8 cellular contexts compared by ENCODE assay signal in genomic region chr3:102235679-102236078, GRCh38.
A peak's percentile ranks its signal among the peaks of the same experiment; 100 is the strongest.
DNase-seq lines count a peak whose midpoint lies in the region; ATAC-seq, FAIRE-seq and TF ChIP-seq lines count a peak whose summit lies in the region.

No MANE protein-coding gene starts in this region.

- no peak overlapping the region for H3K4me3 Mint-ChIP-seq in activated naive CD4-positive, alpha-beta T cell treated with anti-CD3 and anti-CD28 coated beads, Interleukin-2, amount 10 ng/mL, durations not matched to agents 7 days and 5 days

- H3K9me2 ChIP-seq in OCI-LY7 (ENCODE audit: insufficient read depth, low read length), result no peaks in the 10 kb centered on the region

- no peaks in the 10 kb centered on the region for H4K20me1 ChIP-seq in OCI-LY7 (ENCODE audit: insufficient read depth, low read length)

- no peak for TF ChIP-seq POLR2A in H54 (IDR thresholded peaks at IDR 0.05; ENCODE audit: low read depth, low read length)

- no peaks in the 10 kb centered on the region for H3K36me3 Mint-ChIP-seq in activated naive CD4-positive, alpha-beta T cell treated with anti-CD3 and anti-CD28 coated beads, Interleukin-2, amount 10 ng/mL, durations not matched to agents 7 days and 5 days

- POLR2A ChIA-PET in OCI-LY7 (lab: Charles Lee), result interaction anchor here (0.5 to 1.7 kb wide), 7 partner anchors 9 to 301 kb away, joined by 3 to 7 read pairs (median 3); no protein-coding TSS in a partner anchor

- H2AFZ ChIP-seq in OCI-LY7 (ENCODE audit: low read length), result peak overlapping the region; percentile 97

- H3K27ac ChIP-seq in OCI-LY7 (ENCODE audit: low read depth, low read length, poor library complexity, severe bottlenecking), result no peak overlapping the region

- H3K27ac Mint-ChIP-seq in activated naive CD4-positive, alpha-beta T cell treated with anti-CD3 and anti-CD28 coated beads, Interleukin-2, amount 10 ng/mL, durations not matched to agents 7 days and 5 days, result no peak overlapping the region

- H3K27me3 Mint-ChIP-seq in activated naive CD4-positive, alpha-beta T cell treated with anti-CD3 and anti-CD28 coated beads, Interleukin-2, amount 10 ng/mL, durations not matched to agents 7 days and 5 days, result peaks cover 4% of the 10 kb centered on the region

- no peaks in the 10 kb centered on the region for H3K36me3 ChIP-seq in OCI-LY7 (ENCODE audit: insufficient read depth, low read length)
- no peaks in the 10 kb centered on the region for H3K36me3 ChIP-seq in HAP-1 (replicated peaks)

- peak; percentile 63 for TF ChIP-seq CTCF in OCI-LY7 (conservative IDR thresholded peaks at IDR 0.05; ENCODE audit: low read length)

- no TSS peak for BruUV-seq in OCI-LY7 (replicated peaks; lab: Mats Ljungman, UMichigan)

- DNase-seq in DMS53 treated with DMSO at 0.1 percent for 48 hours (lab: John Stamatoyannopoulos, UW; ENCODE audit: unreplicated experiment) (peak; percentile 53), H54 (ENCODE audit: insufficient read length, low spot score) (no peak), OCI-LY7 (ENCODE audit: low spot score) (peak; percentile 22), HAP-1 (ENCODE audit: low spot score in 2 of 2) (no peak), NCI-H1092 (lab: John Stamatoyannopoulos, UW) (no peak)
- DNase-seq in activated naive CD4-positive, alpha-beta T cell treated with anti-CD3 and anti-CD28 coated beads, Interleukin-2, amount 10 ng/mL, durations not matched to agents 7 days and 5 days, result no peak

- H3K4me1 ChIP-seq in OCI-LY7 (ENCODE audit: insufficient read depth, low read length, poor library complexity, severe bottlenecking) (peaks cover 61% of the 10 kb centered on the region), HAP-1 (no peaks in the 10 kb centered on the region)

- CTCF ChIA-PET in OCI-LY7 (lab: Charles Lee; ENCODE audit: unreplicated experiment), result no interaction called here
- CTCF ChIA-PET in activated naive CD4-positive, alpha-beta T cell treated with anti-CD3 and anti-CD28 coated beads, Interleukin-2, amount 10 ng/mL, durations not matched to agents 7 days and 5 days (lab: Charles Lee), result interaction anchor here (1.0 kb wide), 2 partner anchors 10 to 301 kb away, joined by 4 read pairs; no protein-coding TSS in a partner anchor

- no peaks in the 10 kb centered on the region for H3K79me2 ChIP-seq in OCI-LY7 (ENCODE audit: insufficient read depth, low read depth, low read length)

- H3K4me1 Mint-ChIP-seq in activated naive CD4-positive, alpha-beta T cell treated with anti-CD3 and anti-CD28 coated beads, Interleukin-2, amount 10 ng/mL, durations not matched to agents 7 days and 5 days, result no peaks in the 10 kb centered on the region

- H3K4me3 ChIP-seq in OCI-LY7 (ENCODE audit: low read depth, low read length, poor library complexity, severe bottlenecking) (no peak overlapping the region), HAP-1 (no peak overlapping the region)

- 0 out of 2 replicates have a peak, but pooled peaks cover 2% of the 10 kb centered on the region for H3K27me3 ChIP-seq in HAP-1 (ENCODE audit: low read depth)

- ATAC-seq in HG03097 (IDR thresholded peaks at IDR 0.05; ENCODE audit: low FRiP score, unreplicated experiment), result no peak

- intact Hi-C loops in OCI-LY7 (cut with micrococcal nuclease; ENCODE audit: unreplicated experiment), result no loop called here

- H3K9me3 ChIP-seq in OCI-LY7 (ENCODE audit: low read length), result no peaks in the 10 kb centered on the region
- H3K9me3 ChIP-seq in HAP-1, result no peaks in the 10 kb centered on the region

- in situ Hi-C loops in HAP-1 (cut with MboI; ENCODE audit: low sequenced_read_pairs), result no loop called here

- FAIRE-seq in H54 (lab: Jason Lieb, UNC), result peak; percentile 57
- FAIRE-seq in islet of Langerhans (lab: Jason Lieb, UNC), result peak; percentile 47

- peak overlapping the region; percentile 87 for H3K4me2 ChIP-seq in OCI-LY7 (ENCODE audit: low read length)

- H3K9me3 Mint-ChIP-seq in activated naive CD4-positive, alpha-beta T cell treated with anti-CD3 and anti-CD28 coated beads, Interleukin-2, amount 10 ng/mL, durations not matched to agents 7 days and 5 days, result no peaks in the 10 kb centered on the region

Comparison
In these comparisons a context has a peak if more than half of its experiments do, and no peak if none do; other contexts are left out.
1. DNase-seq: peak in DMS53 treated with DMSO at 0.1 percent for 48 hours (single experiment) and OCI-LY7 (single experiment); none in H54 (single experiment), HAP-1 (0 of 2), activated naive CD4-positive, alpha-beta T cell treated with anti-CD3 and anti-CD28 coated beads, Interleukin-2, amount 10 ng/mL, durations not matched to agents 7 days and 5 days (single experiment) and NCI-H1092 (single experiment).